8 cellular contexts compared by ENCODE assay signal in genomic region chr5:181223041-181223728, GRCh38. TPM values are rescaled to one million over a fixed set of nuclear protein-coding genes. Genes with fewer than 3 reads are reported as not detected.
DNase-seq lines count a peak whose midpoint lies in the region; ATAC-seq lines count a peak whose summit lies in the region.

Gene TRIM41 (plus strand): TSS chr5:181223281. CDS start chr5:181224000, 719 bp downstream.

- no CpG with 5 or more reads among the region's 59 CpGs for WGBS in mesendoderm (ENCODE audit: extremely low coverage, insufficient coverage, low lambda C conversion rate)

- H3K27ac Mint-ChIP-seq in activated CD4-positive, alpha-beta T cell treated with anti-CD3 and anti-CD28 coated beads, Interleukin-2, amount 10 ng/mL, durations not matched to agents 7 days and 5 days, result peak within 1 kb of the TSS; percentile 99

- POLR2A ChIA-PET in activated CD4-positive, alpha-beta T cell treated with anti-CD3 and anti-CD28 coated beads, Interleukin-2, amount 10 ng/mL, durations not matched to agents 7 days and 5 days (lab: Charles Lee), result interaction anchor here (1.0 to 2.1 kb wide), 3 partner anchors 12 to 38 kb away, joined by 3 to 10 read pairs (median 4); partner anchors contain the start of genes RACK1 and TRIM52

- no peak within 1 kb of the TSS for H4K8ac ChIP-seq in mesendoderm (ENCODE audit: low read depth, low read length)

- H3K27me3 ChIP-seq in mesendoderm (ENCODE audit: insufficient read depth, low read length, poor library complexity), result no peaks in the 10 kb centered on the region

- peaks cover 2% of the 10 kb centered on the region for H3K79me2 ChIP-seq in mesendoderm (ENCODE audit: control insufficient read depth, insufficient read depth, low read length)

- H3K4me3 ChIP-seq in mesendoderm (ENCODE audit: low read length), result peak within 1 kb of the TSS; percentile 84

- peak within 1 kb of the TSS; percentile 99 for H3K56ac ChIP-seq in mesendoderm (ENCODE audit: low read length)

- peak within 1 kb of the TSS; percentile 49 for H3K4ac ChIP-seq in mesendoderm (ENCODE audit: low read depth, low read length)

- H3K4me1 Mint-ChIP-seq in activated CD4-positive, alpha-beta T cell treated with anti-CD3 and anti-CD28 coated beads, Interleukin-2, amount 10 ng/mL, durations not matched to agents 7 days and 5 days, result peaks cover 67% of the 10 kb centered on the region

- H2AK5ac ChIP-seq in mesendoderm (ENCODE audit: low read length), result peak within 1 kb of the TSS; percentile 59

- peak within 1 kb of the TSS; percentile 94 for H3K27ac ChIP-seq in mesendoderm (ENCODE audit: low read depth, low read length)

- peaks cover 5% of the 10 kb centered on the region for H3K79me1 ChIP-seq in mesendoderm (ENCODE audit: low read length)

- peaks cover 4% of the 10 kb centered on the region for H3K4me1 ChIP-seq in mesendoderm (ENCODE audit: control insufficient read depth, low read depth, low read length)

- peak within 1 kb of the TSS; percentile 97 for H3K4me2 ChIP-seq in mesendoderm (ENCODE audit: low read length)

- no peaks in the 10 kb centered on the region for H3K36me3 ChIP-seq in mesendoderm (ENCODE audit: control insufficient read depth, insufficient read depth, low read length)

- peak within 1 kb of the TSS; percentile 97 for H3K9ac ChIP-seq in mesendoderm (ENCODE audit: low read length)

- DNase-seq in AG08395 (ENCODE audit: low spot score) (peak; percentile 94), mesendoderm (peak; percentile 99), KG1 (lab: John Stamatoyannopoulos, UW) (no peak)
- DNase-seq in activated CD4-positive, alpha-beta T cell treated with anti-CD3 and anti-CD28 coated beads, Interleukin-2, amount 10 ng/mL, durations not matched to agents 7 days and 5 days, result peak; percentile 97
- DNase-seq in effector CD4-positive, alpha-beta T cell, result peak; percentile 95
- peak; percentile 95 to 96 for DNase-seq in stimulated activated CD8-positive, alpha-beta memory T cell treated with anti-CD3 and anti-CD28 coated beads, Interleukin-15, amount 100 ng/mL, for 4 hours (ENCODE audit: low read depth in 2 of 2)

- peak within 1 kb of the TSS; percentile 88 for H3K18ac ChIP-seq in mesendoderm (ENCODE audit: low read length)

- ATAC-seq in GM19328 (IDR thresholded peaks at IDR 0.05; ENCODE audit: unreplicated experiment) (peak; percentile 62), HG03521 (IDR thresholded peaks at IDR 0.05; ENCODE audit: unreplicated experiment) (peak; percentile 66)

- H3K27me3 Mint-ChIP-seq in activated CD4-positive, alpha-beta T cell treated with anti-CD3 and anti-CD28 coated beads, Interleukin-2, amount 10 ng/mL, durations not matched to agents 7 days and 5 days, result peaks cover 5% of the 10 kb centered on the region

- H3K36me3 Mint-ChIP-seq in activated CD4-positive, alpha-beta T cell treated with anti-CD3 and anti-CD28 coated beads, Interleukin-2, amount 10 ng/mL, durations not matched to agents 7 days and 5 days (ENCODE audit: low read depth), result peaks cover 5% of the 10 kb centered on the region

- peak within 1 kb of the TSS; percentile 97 for H3K4me3 Mint-ChIP-seq in activated CD4-positive, alpha-beta T cell treated with anti-CD3 and anti-CD28 coated beads, Interleukin-2, amount 10 ng/mL, durations not matched to agents 7 days and 5 days

- peak within 1 kb of the TSS; percentile 97 for H2BK5ac ChIP-seq in mesendoderm (ENCODE audit: low read length)

- CTCF ChIA-PET in activated CD4-positive, alpha-beta T cell treated with anti-CD3 and anti-CD28 coated beads, Interleukin-2, amount 10 ng/mL, durations not matched to agents 7 days and 5 days (lab: Charles Lee), result interaction anchor here (0.6 to 2.6 kb wide), 7 partner anchors 8 to 34 kb away, joined by 3 to 13 read pairs (median 4); partner anchors contain the start of gene RACK1

- no peak within 1 kb of the TSS for H2BK120ac ChIP-seq in mesendoderm (ENCODE audit: low read depth, low read length)

- H4K5ac ChIP-seq in mesendoderm (ENCODE audit: low read length), result no peak within 1 kb of the TSS

- no peaks in the 10 kb centered on the region for H3K9me3 Mint-ChIP-seq in activated CD4-positive, alpha-beta T cell treated with anti-CD3 and anti-CD28 coated beads, Interleukin-2, amount 10 ng/mL, durations not matched to agents 7 days and 5 days

- no peak within 1 kb of the TSS for H2BK15ac ChIP-seq in mesendoderm (replicated peaks; ENCODE audit: low read depth)

- H3K23ac ChIP-seq in mesendoderm (ENCODE audit: low read length), result peak within 1 kb of the TSS; percentile 29

RNA-seq across cellular contexts. Expression of gene TRIM41, which starts in this region (rescaled TPM):
- total RNA-seq in activated CD4-positive, alpha-beta T cell treated with anti-CD3 and anti-CD28 coated beads, Interleukin-2, amount 10 ng/mL, durations not matched to agents 7 days and 5 days, result 10 to 100 TPM; 34.7 to 36.9 TPM
- 15.1 TPM for polyA plus RNA-seq in mesendoderm (2013, experiment 1 of 2)
- 14.4 TPM for polyA plus RNA-seq in mesendoderm (2013, experiment 2 of 2)
